Comparison of ENCODE assay signal across 17 cellular contexts in the genomic region with DNA sequence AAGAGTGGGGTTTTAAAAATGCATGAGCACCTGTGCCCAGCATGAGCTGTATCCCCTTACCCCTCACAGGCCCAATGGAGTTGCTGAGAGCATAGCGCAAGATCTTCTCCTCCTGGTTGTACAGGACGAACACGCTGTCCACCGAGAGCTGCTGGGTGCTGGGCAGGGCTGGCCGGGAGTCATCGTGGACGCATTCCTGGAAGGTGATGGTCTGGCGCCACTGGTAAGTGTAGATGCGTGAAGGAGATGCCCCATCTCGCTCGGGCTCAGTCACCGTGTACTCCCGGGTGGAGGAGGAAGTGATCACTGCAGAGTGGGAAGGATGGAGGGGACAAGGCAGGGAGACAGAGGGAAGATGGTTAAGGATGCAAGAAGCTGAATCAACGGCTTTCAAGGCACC. TPM values are rescaled to one million over a fixed set of nuclear protein-coding genes. Genes with fewer than 3 reads are reported as not detected.
DNase-seq lines count a peak whose midpoint lies in the region; ATAC-seq, FAIRE-seq and TF ChIP-seq lines count a peak whose summit lies in the region.
"Had no signal": no experiment of that assay in that cellular context is flagged by ENCODE, and none has a peak within 500 bp of the region (broad histone marks: within the 10 kb centered on the region; RNA-seq: fewer than 3 reads in every experiment).

No MANE protein-coding gene starts in this region.

- H3K36me3 Mint-ChIP-seq in stimulated activated effector memory CD8-positive, alpha-beta T cell treated with anti-CD3 and anti-CD28 coated beads, Interleukin-12 subunit alpha, Interleukin-12 subunit beta, amount 100 ng/mL, for 72 hours: no peaks in the 10 kb centered on the region
- no peaks in the 10 kb centered on the region for H3K36me3 Mint-ChIP-seq in stimulated activated naive B cell treated with anti-CD40 and anti-IgM and Interleukin-4, amounts not matched to agents 10 μg/mL and 1 μg/mL and 100 μg/mL, for 72 hours
- H3K36me3 Mint-ChIP-seq: CD8-positive, alpha-beta T cell had no signal

- FAIRE-seq in GM12892 (lab: Jason Lieb, UNC): peak; percentile 9
- FAIRE-seq: HepG2, HTR-8/SVneo had no signal

- no peaks in the 10 kb centered on the region for H3K79me1 ChIP-seq in neuronal stem cell (ENCODE audit: low read depth, low read length)

- no peak overlapping the region for H4K8ac ChIP-seq in neuronal stem cell (ENCODE audit: low read depth, low read length)

- H3K23ac ChIP-seq in neuronal stem cell (ENCODE audit: low read depth, low read length, poor library complexity): peak overlapping the region; percentile 16

- H2BK120ac ChIP-seq in neuronal stem cell (ENCODE audit: low read depth, low read length): no peak overlapping the region

- H3K36me3 ChIP-seq in left ventricle myocardium inferior (peaks cover 100% of the 10 kb centered on the region), heart left ventricle (peaks cover 0 to 100% (median 94%) of the 10 kb centered on the region in 9 donors), neuronal stem cell (replicated peaks in 1 of 2; ENCODE audit: control insufficient read depth in 2 of 2, insufficient read depth in 2 of 2, low read length in 2 of 2) (peaks cover 30 to 73% of the 10 kb centered on the region in 2 donors)

- no peak overlapping the region for H2AK5ac ChIP-seq in neuronal stem cell (ENCODE audit: low read depth, low read length)

- no peak overlapping the region for H3K9ac ChIP-seq in neuronal stem cell (ENCODE audit: low read depth, low read length, poor library complexity)

- H3K9me3 ChIP-seq in left ventricle myocardium inferior (replicated peaks): no peaks in the 10 kb centered on the region
- H3K9me3 ChIP-seq in heart left ventricle: no peaks in the 10 kb centered on the region
- peaks cover 0 to 2% of the 10 kb centered on the region in 2 donors for H3K9me3 ChIP-seq in neuronal stem cell (replicated peaks in 1 of 2; ENCODE audit: control insufficient read depth in 2 of 2, insufficient read depth in 1 of 2, low read depth in 1 of 2, low read length in 2 of 2)

- intact Hi-C loops in left ventricle myocardium inferior (cut with micrococcal nuclease): no loop called here
- intact Hi-C loops in heart left ventricle (cut with DNase I): no loop called here

- no peak overlapping the region for H3K18ac ChIP-seq in neuronal stem cell (ENCODE audit: low read length)

- peaks cover 7% of the 10 kb centered on the region for H3K4me1 Mint-ChIP-seq in stimulated activated effector memory CD8-positive, alpha-beta T cell treated with anti-CD3 and anti-CD28 coated beads, Interleukin-12 subunit alpha, Interleukin-12 subunit beta, amount 100 ng/mL, for 72 hours
- peaks cover 0 to 2% of the 10 kb centered on the region in 2 donors for H3K4me1 Mint-ChIP-seq in stimulated activated naive B cell treated with anti-CD40 and anti-IgM and Interleukin-4, amounts not matched to agents 10 μg/mL and 1 μg/mL and 100 μg/mL, for 72 hours

- no peak overlapping the region for H2BK12ac ChIP-seq in neuronal stem cell (ENCODE audit: low read length)

- H3K27ac ChIP-seq in left ventricle myocardium inferior (replicated peaks): peak overlapping the region; percentile 90
- peak overlapping the region in 4 of 12 donors; percentile 15 to 68 (median 50) for H3K27ac ChIP-seq in heart left ventricle
- H3K27ac ChIP-seq in neuronal stem cell (replicated peaks; ENCODE audit: low read length): no peak overlapping the region

- peaks cover 36% of the 10 kb centered on the region for H3K4me1 ChIP-seq in left ventricle myocardium inferior
- H3K4me1 ChIP-seq in heart left ventricle: peaks cover 0 to 21% (median 12%) of the 10 kb centered on the region in 12 donors
- H3K4me1 ChIP-seq in neuronal stem cell (ENCODE audit: control insufficient read depth in 2 of 2, insufficient read depth in 1 of 2, low read depth in 1 of 2, low read length in 2 of 2): peaks cover 0 to 8% of the 10 kb centered on the region in 2 donors

- peak overlapping the region; percentile 8 for H3K27ac Mint-ChIP-seq in stimulated activated effector memory CD8-positive, alpha-beta T cell treated with anti-CD3 and anti-CD28 coated beads, Interleukin-12 subunit alpha, Interleukin-12 subunit beta, amount 100 ng/mL, for 72 hours
- no peak overlapping the region for H3K27ac Mint-ChIP-seq in stimulated activated naive B cell treated with anti-CD40 and anti-IgM and Interleukin-4, amounts not matched to agents 10 μg/mL and 1 μg/mL and 100 μg/mL, for 72 hours
- H3K27ac Mint-ChIP-seq: CD8-positive, alpha-beta T cell; HFFc6 had no signal

- no peak overlapping the region for H2AFZ ChIP-seq in neuronal stem cell (ENCODE audit: low read length)

- peaks cover 0 to 3% of the 10 kb centered on the region in 2 donors for H3K27me3 Mint-ChIP-seq in stimulated activated naive B cell treated with anti-CD40 and anti-IgM and Interleukin-4, amounts not matched to agents 10 μg/mL and 1 μg/mL and 100 μg/mL, for 72 hours

- no peak overlapping the region for H2BK5ac ChIP-seq in neuronal stem cell (ENCODE audit: low read length)

- no peak for TF ChIP-seq POLR2A in heart left ventricle (IDR thresholded peaks at IDR 0.05)
- no peak for TF ChIP-seq POLR2A in GM12892 (IDR thresholded peaks at IDR 0.05; ENCODE audit: low read depth, low read length)

- H3K27me3 ChIP-seq in left ventricle myocardium inferior (ENCODE audit: low read depth) (no peaks in the 10 kb centered on the region), heart left ventricle (no peaks in the 10 kb centered on the region), neuronal stem cell (ENCODE audit: control insufficient read depth in 3 of 3, insufficient read depth in 3 of 3, low read depth in 1 of 3, low read length in 3 of 3) (no peaks in the 10 kb centered on the region)

- H2BK15ac ChIP-seq in neuronal stem cell (ENCODE audit: low read length): no peak overlapping the region

- no peak overlapping the region for H3K4me3 Mint-ChIP-seq in stimulated activated effector memory CD8-positive, alpha-beta T cell treated with anti-CD3 and anti-CD28 coated beads, Interleukin-12 subunit alpha, Interleukin-12 subunit beta, amount 100 ng/mL, for 72 hours
- no peak overlapping the region for H3K4me3 Mint-ChIP-seq in stimulated activated naive B cell treated with anti-CD40 and anti-IgM and Interleukin-4, amounts not matched to agents 10 μg/mL and 1 μg/mL and 100 μg/mL, for 72 hours
- H3K4me3 Mint-ChIP-seq: CD8-positive, alpha-beta T cell; HFFc6 had no signal

- no peak for DNase-seq in left ventricle myocardium inferior
- no peak for DNase-seq in heart left ventricle
- DNase-seq in GM12892 (ENCODE audit: insufficient read length): no peak
- no peak for DNase-seq in neuronal stem cell (ENCODE audit: low spot score)
- no peak for DNase-seq in stimulated activated effector memory CD8-positive, alpha-beta T cell treated with anti-CD3 and anti-CD28 coated beads, Interleukin-12 subunit alpha, Interleukin-12 subunit beta, amount 100 ng/mL, for 72 hours (ENCODE audit: low spot score in 2 of 2)
- no peak for DNase-seq in stimulated activated CD4-positive, alpha-beta T cell treated with anti-CD3 and anti-CD28 coated beads, Interleukin-4, amount 100 ng/mL, for 4 hours
- no peak for DNase-seq in stimulated activated naive B cell treated with anti-CD40 and anti-IgM and Interleukin-4, amounts not matched to agents 10 μg/mL and 1 μg/mL and 100 μg/mL, for 72 hours
- DNase-seq: ACHN, C1 segment of cervical spinal cord, Calu3, DMS 273 treated with DMSO at 0.1 percent for 48 hours, HCEC 1CT, HFFc6 had no signal

- 93 to 96% (median 95%) methylated on average over 14 of the region's 14 CpGs for WGBS in heart left ventricle, 4 donors
- WGBS in neuronal stem cell (ENCODE audit: extremely low coverage in 2 of 2, insufficient read length in 2 of 2, insufficient replicate concordance in 1 of 2), 2 donors: no CpG with 5 or more reads among the region's 14 CpGs

- H4K91ac ChIP-seq in neuronal stem cell (ENCODE audit: low read depth, low read length, poor library complexity): no peak overlapping the region

- ATAC-seq in heart left ventricle (no peak), GM19324 (IDR thresholded peaks at IDR 0.05; ENCODE audit: low FRiP score, unreplicated experiment) (no peak)
- ATAC-seq in stimulated activated effector memory CD8-positive, alpha-beta T cell treated with anti-CD3 and anti-CD28 coated beads, Interleukin-12 subunit alpha, Interleukin-12 subunit beta, amount 100 ng/mL, for 72 hours: no peak
- ATAC-seq in stimulated activated naive B cell treated with anti-CD40 and anti-IgM and Interleukin-4, amounts not matched to agents 10 μg/mL and 1 μg/mL and 100 μg/mL, for 72 hours (replicated peaks): no peak
- ATAC-seq: CD8-positive, alpha-beta T cell; HepG2 had no signal

- no peak overlapping the region for H3K14ac ChIP-seq in neuronal stem cell (ENCODE audit: low read length)

- no peaks in the 10 kb centered on the region for H3K9me3 Mint-ChIP-seq in stimulated activated effector memory CD8-positive, alpha-beta T cell treated with anti-CD3 and anti-CD28 coated beads, Interleukin-12 subunit alpha, Interleukin-12 subunit beta, amount 100 ng/mL, for 72 hours
- no peaks in the 10 kb centered on the region for H3K9me3 Mint-ChIP-seq in stimulated activated naive B cell treated with anti-CD40 and anti-IgM and Interleukin-4, amounts not matched to agents 10 μg/mL and 1 μg/mL and 100 μg/mL, for 72 hours
- H3K9me3 Mint-ChIP-seq: CD8-positive, alpha-beta T cell; HFFc6 had no signal

- TF ChIP-seq CTCF in left ventricle myocardium inferior (IDR thresholded peaks at IDR 0.05; ENCODE audit: borderline replicate concordance) (no peak), heart left ventricle (IDR thresholded peaks at IDR 0.05) (no peak)

- no peak overlapping the region for H3K4ac ChIP-seq in neuronal stem cell (ENCODE audit: low read length)

- no peak overlapping the region for H3K4me2 ChIP-seq in neuronal stem cell (ENCODE audit: insufficient read depth, low read length, poor library complexity, severe bottlenecking)

- H3K4me3 ChIP-seq in left ventricle myocardium inferior (no peak overlapping the region), heart left ventricle (no peak overlapping the region), neuronal stem cell (ENCODE audit: low read length in 2 of 2) (no peak overlapping the region)

RNA-seq across cellular contexts. Expression of gene NID1, which starts 39.1 kb away (rescaled TPM):
- total RNA-seq in left ventricle myocardium inferior: 40.4 TPM
- total RNA-seq in heart left ventricle: 100 to 1,000 TPM in 2 of 9 donors, 10 to 100 TPM in 7; 33.3 to 157 (median 61.7) TPM
- 10 to 100 TPM; 19.4 to 89.6 TPM for polyA plus RNA-seq in heart left ventricle
- 6.5 TPM for polyA plus RNA-seq in GM12892 (2012; ENCODE audit: missing spikeins)
- 68.7 TPM for polyA plus RNA-seq in neuronal stem cell (2013, experiment 1 of 2)
- polyA plus RNA-seq in neuronal stem cell (2013, experiment 2 of 2): 68.7 TPM
- total RNA-seq: CD8-positive, alpha-beta T cell had no signal
